8 cellular contexts compared by ENCODE assay signal in genomic region chr9:33290247-33290993, GRCh38. TPM values are rescaled to one million over a fixed set of nuclear protein-coding genes. Genes with fewer than 3 reads are reported as not detected.
DNase-seq lines count a peak whose midpoint lies in the region; ATAC-seq and TF ChIP-seq lines count a peak whose summit lies in the region.

TSS of gene NFX1 (plus strand) at chr9:33290516. CDS start at chr9:33290573, 57 bp downstream.

- CTCF ChIA-PET in GM10248 (lab: Yijun Ruan, JAX): interaction anchor here (0.6 to 1.9 kb wide), 5 partner anchors 9 to 84 kb away, joined by 3 to 6 read pairs (median 4); no protein-coding TSS in a partner anchor

- H3K36me3 Mint-ChIP-seq in activated naive CD8-positive, alpha-beta T cell: peaks cover 13% of the 10 kb centered on the region

- intact Hi-C loops in testis (cut with DNase I; ENCODE audit: low total_unique reads): no loop called here

- no peaks in the 10 kb centered on the region for H3K36me3 ChIP-seq in testis (ENCODE audit: low read depth, missing control alignments)

- peak within 1 kb of the TSS; percentile 73 to 86 for H3K4me3 ChIP-seq in testis

- 0 to 2% methylated on average over 25 to 60 of the region's 60 CpGs for WGBS in testis, 2 donors

- no peaks in the 10 kb centered on the region for H3K27me3 Mint-ChIP-seq in activated naive CD8-positive, alpha-beta T cell

- POLR2A ChIA-PET in GM10248 (lab: Yijun Ruan, JAX): interaction anchor here (0.7 to 1.4 kb wide), 11 partner anchors 12 to 1329 kb away, joined by 3 to 14 read pairs (median 4); partner anchors contain the start of gene NOL6

- H3K4me3 Mint-ChIP-seq in activated naive CD8-positive, alpha-beta T cell: peak within 1 kb of the TSS; percentile 95

- H3K9me3 Mint-ChIP-seq in activated naive CD8-positive, alpha-beta T cell (ENCODE audit: low read depth): no peaks in the 10 kb centered on the region

- H3K4me1 Mint-ChIP-seq in activated naive CD8-positive, alpha-beta T cell (ENCODE audit: low read depth): peaks cover 60% of the 10 kb centered on the region

- peak; percentile 86 for ATAC-seq in HG02623 (IDR thresholded peaks at IDR 0.05; ENCODE audit: unreplicated experiment)
- peak; percentile 91 for ATAC-seq in omental fat pad (ENCODE audit: low FRiP score)

- peak; percentile 78 for TF ChIP-seq POLR2A in testis (IDR thresholded peaks at IDR 0.05)

- peak within 1 kb of the TSS; percentile 89 to 95 for H3K27ac ChIP-seq in testis

- TF ChIP-seq CTCF in GM10248 (IDR thresholded peaks at IDR 0.05; ENCODE audit: control extremely low read depth, extremely low read depth, low read depth, missing control alignments): no peak
- no peak for TF ChIP-seq CTCF in omental fat pad (IDR thresholded peaks at IDR 0.05)
- no peak for TF ChIP-seq CTCF in testis (IDR thresholded peaks at IDR 0.05)

- H3K9me3 ChIP-seq in testis: no peaks in the 10 kb centered on the region

- H3K4me1 ChIP-seq in testis: peaks cover 23% of the 10 kb centered on the region

- peak within 1 kb of the TSS; percentile 100 for H3K27ac Mint-ChIP-seq in activated naive CD8-positive, alpha-beta T cell

- no peaks in the 10 kb centered on the region for H3K27me3 ChIP-seq in testis

- DNase-seq in GM10248 (ENCODE audit: extremely low spot score): peak; percentile 95
- DNase-seq in NCI-H1105 (lab: John Stamatoyannopoulos, UW): peak; percentile 96
- DNase-seq in SKM-1 treated with dmso at 0.1 percent for 144 hours (lab: John Stamatoyannopoulos, UW; ENCODE audit: unreplicated experiment): peak; percentile 96
- peak; percentile 81 for DNase-seq in glomerular endothelial cell (ENCODE audit: extremely low read depth, low read depth, low spot score)
- DNase-seq in omental fat pad (ENCODE audit: low spot score): peak; percentile 96
- peak; percentile 97 for DNase-seq in testis

RNA-seq across cellular contexts. Expression of gene NFX1, which starts in this region (rescaled TPM):
- total RNA-seq in glomerular endothelial cell: 19.2 and 24.0 TPM in 2 replicates
- total RNA-seq in omental fat pad: 10 to 100 TPM; 31.4 to 37.4 (median 34.9) TPM
- 10 to 100 TPM; 46.7 to 48.6 TPM for total RNA-seq in testis
- polyA plus RNA-seq in testis (ENCODE audit: insufficient read depth, low read depth, low replicate concordance): 30.0 TPM

Comparison
In these comparisons a context has a peak if more than half of its experiments do, and no peak if none do; other contexts are left out.
1. Peak in every context shown above with its lines: DNase-seq, ATAC-seq, H3K4me3 ChIP-seq and H3K27ac ChIP-seq.